In the genomic region with DNA sequence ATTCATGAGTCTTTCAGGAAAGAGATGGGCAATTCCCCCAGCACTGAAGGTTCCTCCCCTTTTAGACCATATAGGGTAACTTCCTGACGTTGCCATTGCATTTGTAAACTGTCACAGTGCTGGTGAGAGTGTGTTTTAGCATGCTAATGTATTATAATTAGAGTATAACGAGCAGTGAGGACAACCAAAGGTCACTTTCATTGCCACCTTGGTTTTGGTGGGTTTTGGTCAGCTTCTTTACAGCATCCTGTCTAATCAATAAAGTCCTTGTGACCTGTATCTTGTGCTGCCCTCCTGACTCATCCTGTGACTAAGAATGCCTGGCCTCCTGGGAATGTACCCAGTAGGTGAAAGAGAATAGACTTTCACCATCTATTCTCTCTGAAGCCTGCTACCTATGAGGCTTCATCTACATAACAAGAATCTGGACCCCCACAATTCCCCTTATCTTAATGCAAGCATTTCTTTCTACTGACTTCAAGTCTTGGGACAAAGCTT, we compare ENCODE assay signal across 9 cellular contexts.
DNase-seq lines count a peak whose midpoint lies in the region; ATAC-seq and TF ChIP-seq lines count a peak whose summit lies in the region.
"Had no signal": no experiment of that assay in that cellular context is flagged by ENCODE, and none has a peak within 500 bp of the region (broad histone marks: within the 10 kb centered on the region; RNA-seq: fewer than 3 reads in every experiment).

No MANE protein-coding gene starts in this region.

- H3K4me1 ChIP-seq in trophoblast cell (ENCODE audit: control insufficient read depth in 1 of 2, insufficient read depth in 2 of 2, low read length in 2 of 2): peaks cover 20 to 26% of the 10 kb centered on the region in 2 experiments

- H3K4ac ChIP-seq in trophoblast cell (ENCODE audit: low read depth, low read length): no peak overlapping the region

- peak overlapping the region; percentile 36 for H3K27ac ChIP-seq in trophoblast cell (ENCODE audit: low read depth, low read length)
- H3K27ac ChIP-seq: 22Rv1 had no signal

- H3K36me3 ChIP-seq in trophoblast cell (ENCODE audit: control insufficient read depth in 1 of 2, insufficient read depth in 2 of 2, low read length in 2 of 2): no peaks in the 10 kb centered on the region

- no peaks in the 10 kb centered on the region for H3K27me3 ChIP-seq in trophoblast cell (ENCODE audit: insufficient read depth, low read length)

- no peak overlapping the region for H2AK5ac ChIP-seq in trophoblast cell (ENCODE audit: low read length)

- H3K79me2 ChIP-seq in trophoblast cell (ENCODE audit: control insufficient read depth, insufficient read depth, low read length, poor library complexity): peaks cover 2% of the 10 kb centered on the region

- no peak overlapping the region for H2BK5ac ChIP-seq in trophoblast cell (ENCODE audit: low read depth, low read length, poor library complexity)

- H3K9me3 Mint-ChIP-seq in activated T-helper 17 cell treated with anti-CD3 and anti-CD28 coated beads, Interleukin-2, amount 50 U/mL, for 72 hours: no peaks in the 10 kb centered on the region
- no peaks in the 10 kb centered on the region for H3K9me3 Mint-ChIP-seq in chondrocyte (ENCODE audit: low read depth)

- no peak overlapping the region for H4K12ac ChIP-seq in trophoblast cell (ENCODE audit: low read depth, low read length)

- H3K9me3 ChIP-seq in trophoblast cell (ENCODE audit: insufficient read depth, low read depth, low read length): no peaks in the 10 kb centered on the region

- no peak overlapping the region for H3K4me2 ChIP-seq in trophoblast cell (ENCODE audit: low read length)

- peak; percentile 25 for DNase-seq in NK-92 treated with Interleukin-12 subunit alpha and Interleukin-12 subunit beta, amount 100 ng/mL, for 24 hours (lab: John Stamatoyannopoulos, UW)
- DNase-seq in NK-92 (lab: John Stamatoyannopoulos, UW; ENCODE audit: unreplicated experiment): no peak
- peak; percentile 64 to 83 for DNase-seq in trophoblast cell
- no peak for DNase-seq in globus pallidus (ENCODE audit: low spot score)
- no peak for DNase-seq in SIG-M5 (lab: John Stamatoyannopoulos, UW)
- DNase-seq in chondrocyte (ENCODE audit: low spot score): no peak

- peaks cover 15% of the 10 kb centered on the region for H3K4me1 Mint-ChIP-seq in activated T-helper 17 cell treated with anti-CD3 and anti-CD28 coated beads, Interleukin-2, amount 50 U/mL, for 72 hours
- peaks cover 48% of the 10 kb centered on the region for H3K4me1 Mint-ChIP-seq in chondrocyte (ENCODE audit: low read depth)

- H3K79me1 ChIP-seq in trophoblast cell (ENCODE audit: low read length): peaks cover 17% of the 10 kb centered on the region

- WGBS in trophoblast cell (ENCODE audit: extremely low coverage, insufficient coverage, insufficient read length): no CpG with 5 or more reads among the region's 2 CpGs

- H3K23ac ChIP-seq in trophoblast cell (ENCODE audit: low read length): no peak overlapping the region

- no peak overlapping the region for H4K91ac ChIP-seq in trophoblast cell (ENCODE audit: low read depth, low read length)

- H3K27me3 Mint-ChIP-seq in activated T-helper 17 cell treated with anti-CD3 and anti-CD28 coated beads, Interleukin-2, amount 50 U/mL, for 72 hours: no peaks in the 10 kb centered on the region
- H3K27me3 Mint-ChIP-seq in chondrocyte (ENCODE audit: low read depth): no peaks in the 10 kb centered on the region

- H3K27ac Mint-ChIP-seq in activated T-helper 17 cell treated with anti-CD3 and anti-CD28 coated beads, Interleukin-2, amount 50 U/mL, for 72 hours: peak overlapping the region; percentile 91
- no peak overlapping the region for H3K27ac Mint-ChIP-seq in chondrocyte (ENCODE audit: unreplicated experiment)

- no peak overlapping the region for H3K14ac ChIP-seq in trophoblast cell (ENCODE audit: low read length)

- ATAC-seq in HG03159 (IDR thresholded peaks at IDR 0.05; ENCODE audit: unreplicated experiment): peak; percentile 74
- ATAC-seq in activated T-helper 17 cell treated with anti-CD3 and anti-CD28 coated beads, Interleukin-2, amount 50 U/mL, for 72 hours (replicated peaks): peak; percentile 92

- peak overlapping the region; percentile 60 for H3K4me3 Mint-ChIP-seq in activated T-helper 17 cell treated with anti-CD3 and anti-CD28 coated beads, Interleukin-2, amount 50 U/mL, for 72 hours
- H3K4me3 Mint-ChIP-seq in chondrocyte (ENCODE audit: unreplicated experiment): no peak overlapping the region

- no peak overlapping the region for H3K4me3 ChIP-seq in trophoblast cell (ENCODE audit: low read depth, low read length)

- no peaks in the 10 kb centered on the region for H3K36me3 Mint-ChIP-seq in activated T-helper 17 cell treated with anti-CD3 and anti-CD28 coated beads, Interleukin-2, amount 50 U/mL, for 72 hours (ENCODE audit: low read depth)
- H3K36me3 Mint-ChIP-seq in chondrocyte (ENCODE audit: low read depth): no peaks in the 10 kb centered on the region

- H2BK120ac ChIP-seq in trophoblast cell (ENCODE audit: insufficient read depth, low read length, poor library complexity): no peak overlapping the region

- no peak overlapping the region for H3K9ac ChIP-seq in trophoblast cell (ENCODE audit: low read length)

- no peak overlapping the region for H3K18ac ChIP-seq in trophoblast cell (ENCODE audit: low read length)

- no peak overlapping the region for H4K8ac ChIP-seq in trophoblast cell (ENCODE audit: low read depth, low read length)

- no peak overlapping the region for H2AFZ ChIP-seq in trophoblast cell (ENCODE audit: insufficient read depth, low read length, poor library complexity)

- H2BK12ac ChIP-seq in trophoblast cell (ENCODE audit: low read length): no peak overlapping the region

- no peak for TF ChIP-seq CTCF in chondrocyte (IDR thresholded peaks at IDR 0.05)

Comparison
In these comparisons a context has a peak if more than half of its experiments do, and no peak if none do; other contexts are left out.
1. DNase-seq: peak in NK-92 treated with Interleukin-12 subunit alpha and Interleukin-12 subunit beta, amount 100 ng/mL, for 24 hours (single experiment) and trophoblast cell (2 of 2); none in NK-92 (single experiment), globus pallidus (single experiment), SIG-M5 (single experiment) and chondrocyte (single experiment).